In the genomic region with DNA sequence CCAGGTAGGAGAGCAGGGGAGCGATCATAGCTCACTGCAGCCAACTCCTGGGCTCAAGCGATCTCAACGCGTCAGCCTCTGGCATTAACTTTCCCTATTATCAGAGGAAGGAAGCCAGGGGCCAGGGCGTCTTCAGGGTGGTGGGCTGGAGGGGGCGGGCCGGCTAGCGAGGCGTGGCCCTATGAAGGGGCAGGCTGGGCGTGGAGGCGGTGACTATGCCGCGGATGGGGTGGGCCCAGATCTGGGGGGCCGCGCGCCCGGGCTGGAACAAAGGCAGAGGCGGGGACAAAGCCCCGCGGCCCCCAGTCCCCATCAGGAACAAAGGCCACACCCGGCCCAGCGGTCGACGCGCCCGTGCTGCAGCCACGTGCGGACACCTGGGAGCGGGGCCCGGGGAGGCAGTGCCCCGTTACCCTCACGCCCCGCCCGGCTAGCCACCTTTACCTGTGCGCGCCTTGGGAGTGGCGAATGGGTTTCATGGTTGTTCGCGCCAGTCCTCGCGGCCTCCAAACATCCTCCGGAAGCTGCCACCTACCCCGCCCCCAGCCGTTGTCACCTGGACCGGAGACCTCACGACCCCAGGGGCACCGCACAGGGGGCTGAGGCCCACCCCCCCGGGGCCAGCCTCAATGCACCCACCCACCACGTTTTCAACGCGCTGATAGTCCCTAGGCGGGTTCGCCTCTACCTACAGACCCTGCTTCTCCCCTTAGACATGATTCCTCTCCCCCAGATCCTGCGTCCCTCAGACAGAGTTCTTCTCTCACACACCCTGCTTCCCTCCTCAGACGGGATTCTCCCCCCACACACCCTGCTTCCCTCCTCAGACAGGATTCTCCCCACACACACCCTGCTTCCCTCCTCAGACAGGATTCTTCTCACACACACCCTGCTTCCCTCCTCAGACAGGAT, we compare ENCODE assay signal across 1 cellular context.
A peak's percentile ranks its signal among the peaks of the same experiment; 100 is the strongest.
TF ChIP-seq lines count a peak whose summit lies in the region.

No MANE protein-coding gene starts in this region.

TF ChIP-seq in WTC11, 78 proteins besides CTCF, POLR2A, EP300 and RAD21 (continued from another document and continues in another):
- TF ChIP-seq, protein P1, sequence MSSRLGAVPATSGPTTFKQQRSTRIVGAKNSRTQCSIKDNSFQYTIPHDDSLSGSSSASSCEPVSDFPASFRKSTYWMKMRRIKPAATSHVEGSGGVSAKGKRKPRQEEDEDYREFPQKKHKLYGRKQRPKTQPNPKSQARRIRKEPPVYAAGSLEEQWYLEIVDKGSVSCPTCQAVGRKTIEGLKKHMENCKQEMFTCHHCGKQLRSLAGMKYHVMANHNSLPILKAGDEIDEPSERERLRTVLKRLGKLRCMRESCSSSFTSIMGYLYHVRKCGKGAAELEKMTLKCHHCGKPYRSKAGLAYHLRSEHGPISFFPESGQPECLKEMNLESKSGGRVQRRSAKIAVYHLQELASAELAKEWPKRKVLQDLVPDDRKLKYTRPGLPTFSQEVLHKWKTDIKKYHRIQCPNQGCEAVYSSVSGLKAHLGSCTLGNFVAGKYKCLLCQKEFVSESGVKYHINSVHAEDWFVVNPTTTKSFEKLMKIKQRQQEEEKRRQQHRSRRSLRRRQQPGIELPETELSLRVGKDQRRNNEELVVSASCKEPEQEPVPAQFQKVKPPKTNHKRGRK (CRISPR knock-in tag; IDR thresholded peaks at IDR 0.05; ENCODE audit: borderline replicate concordance), result no peak
- TF ChIP-seq CREM (CRISPR knock-in tag; IDR thresholded peaks at IDR 0.05) (peak; percentile 44; the same call in 1 of the 2 replicates), ZNF138 (CRISPR knock-in tag; conservative IDR thresholded peaks at IDR 0.05) (no peak; the same call in 1 of the 2 replicates), ATF1 (CRISPR knock-in tag; IDR thresholded peaks at IDR 0.05) (no peak), ZNF232 (CRISPR knock-in tag; IDR thresholded peaks at IDR 0.05) (peak; percentile 89; the same call in 1 of the 2 replicates), NFE2L1 (CRISPR knock-in tag; IDR thresholded peaks at IDR 0.05) (peak; percentile 59; the same call in 1 of the 2 replicates), PRRX2 (CRISPR knock-in tag; IDR thresholded peaks at IDR 0.05) (no peak), RORB (CRISPR knock-in tag; IDR thresholded peaks at IDR 0.05) (no peak), ZBTB21 (CRISPR knock-in tag; IDR thresholded peaks at IDR 0.05; ENCODE audit: borderline replicate concordance) (peak; percentile 64; the same call in 1 of the 2 replicates), ZNF121 (CRISPR knock-in tag; IDR thresholded peaks at IDR 0.05) (no peak), ETV6 (CRISPR knock-in tag; IDR thresholded peaks at IDR 0.05) (peak; percentile 90), ZNF219 (CRISPR knock-in tag; IDR thresholded peaks at IDR 0.05; ENCODE audit: borderline replicate concordance) (no peak), NR2C2 (CRISPR knock-in tag; IDR thresholded peaks at IDR 0.05) (peak; percentile 66; the same call in 1 of the 2 replicates), CBFB (CRISPR knock-in tag; IDR thresholded peaks at IDR 0.05; ENCODE audit: low read depth) (0 out of 2 replicates have a peak, but pooled peaks have one; percentile 71), ZNF317 (CRISPR knock-in tag; IDR thresholded peaks at IDR 0.05; ENCODE audit: borderline replicate concordance, low read depth) (no peak), ELF4 (CRISPR knock-in tag; IDR thresholded peaks at IDR 0.05; ENCODE audit: low read depth) (no peak), GRHL2 (CRISPR knock-in tag; IDR thresholded peaks at IDR 0.05; ENCODE audit: insufficient replicate concordance, severe bottlenecking) (no peak)
- TF ChIP-seq, protein P2, sequence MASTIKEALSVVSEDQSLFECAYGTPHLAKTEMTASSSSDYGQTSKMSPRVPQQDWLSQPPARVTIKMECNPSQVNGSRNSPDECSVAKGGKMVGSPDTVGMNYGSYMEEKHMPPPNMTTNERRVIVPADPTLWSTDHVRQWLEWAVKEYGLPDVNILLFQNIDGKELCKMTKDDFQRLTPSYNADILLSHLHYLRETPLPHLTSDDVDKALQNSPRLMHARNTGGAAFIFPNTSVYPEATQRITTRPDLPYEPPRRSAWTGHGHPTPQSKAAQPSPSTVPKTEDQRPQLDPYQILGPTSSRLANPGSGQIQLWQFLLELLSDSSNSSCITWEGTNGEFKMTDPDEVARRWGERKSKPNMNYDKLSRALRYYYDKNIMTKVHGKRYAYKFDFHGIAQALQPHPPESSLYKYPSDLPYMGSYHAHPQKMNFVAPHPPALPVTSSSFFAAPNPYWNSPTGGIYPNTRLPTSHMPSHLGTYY (CRISPR knock-in tag; IDR thresholded peaks at IDR 0.05), result no peak
- TF ChIP-seq, protein P3, sequence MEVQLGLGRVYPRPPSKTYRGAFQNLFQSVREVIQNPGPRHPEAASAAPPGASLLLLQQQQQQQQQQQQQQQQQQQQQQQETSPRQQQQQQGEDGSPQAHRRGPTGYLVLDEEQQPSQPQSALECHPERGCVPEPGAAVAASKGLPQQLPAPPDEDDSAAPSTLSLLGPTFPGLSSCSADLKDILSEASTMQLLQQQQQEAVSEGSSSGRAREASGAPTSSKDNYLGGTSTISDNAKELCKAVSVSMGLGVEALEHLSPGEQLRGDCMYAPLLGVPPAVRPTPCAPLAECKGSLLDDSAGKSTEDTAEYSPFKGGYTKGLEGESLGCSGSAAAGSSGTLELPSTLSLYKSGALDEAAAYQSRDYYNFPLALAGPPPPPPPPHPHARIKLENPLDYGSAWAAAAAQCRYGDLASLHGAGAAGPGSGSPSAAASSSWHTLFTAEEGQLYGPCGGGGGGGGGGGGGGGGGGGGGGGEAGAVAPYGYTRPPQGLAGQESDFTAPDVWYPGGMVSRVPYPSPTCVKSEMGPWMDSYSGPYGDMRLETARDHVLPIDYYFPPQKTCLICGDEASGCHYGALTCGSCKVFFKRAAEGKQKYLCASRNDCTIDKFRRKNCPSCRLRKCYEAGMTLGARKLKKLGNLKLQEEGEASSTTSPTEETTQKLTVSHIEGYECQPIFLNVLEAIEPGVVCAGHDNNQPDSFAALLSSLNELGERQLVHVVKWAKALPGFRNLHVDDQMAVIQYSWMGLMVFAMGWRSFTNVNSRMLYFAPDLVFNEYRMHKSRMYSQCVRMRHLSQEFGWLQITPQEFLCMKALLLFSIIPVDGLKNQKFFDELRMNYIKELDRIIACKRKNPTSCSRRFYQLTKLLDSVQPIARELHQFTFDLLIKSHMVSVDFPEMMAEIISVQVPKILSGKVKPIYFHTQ (CRISPR knock-in tag; IDR thresholded peaks at IDR 0.05), result no peak
- TF ChIP-seq, protein P4, sequence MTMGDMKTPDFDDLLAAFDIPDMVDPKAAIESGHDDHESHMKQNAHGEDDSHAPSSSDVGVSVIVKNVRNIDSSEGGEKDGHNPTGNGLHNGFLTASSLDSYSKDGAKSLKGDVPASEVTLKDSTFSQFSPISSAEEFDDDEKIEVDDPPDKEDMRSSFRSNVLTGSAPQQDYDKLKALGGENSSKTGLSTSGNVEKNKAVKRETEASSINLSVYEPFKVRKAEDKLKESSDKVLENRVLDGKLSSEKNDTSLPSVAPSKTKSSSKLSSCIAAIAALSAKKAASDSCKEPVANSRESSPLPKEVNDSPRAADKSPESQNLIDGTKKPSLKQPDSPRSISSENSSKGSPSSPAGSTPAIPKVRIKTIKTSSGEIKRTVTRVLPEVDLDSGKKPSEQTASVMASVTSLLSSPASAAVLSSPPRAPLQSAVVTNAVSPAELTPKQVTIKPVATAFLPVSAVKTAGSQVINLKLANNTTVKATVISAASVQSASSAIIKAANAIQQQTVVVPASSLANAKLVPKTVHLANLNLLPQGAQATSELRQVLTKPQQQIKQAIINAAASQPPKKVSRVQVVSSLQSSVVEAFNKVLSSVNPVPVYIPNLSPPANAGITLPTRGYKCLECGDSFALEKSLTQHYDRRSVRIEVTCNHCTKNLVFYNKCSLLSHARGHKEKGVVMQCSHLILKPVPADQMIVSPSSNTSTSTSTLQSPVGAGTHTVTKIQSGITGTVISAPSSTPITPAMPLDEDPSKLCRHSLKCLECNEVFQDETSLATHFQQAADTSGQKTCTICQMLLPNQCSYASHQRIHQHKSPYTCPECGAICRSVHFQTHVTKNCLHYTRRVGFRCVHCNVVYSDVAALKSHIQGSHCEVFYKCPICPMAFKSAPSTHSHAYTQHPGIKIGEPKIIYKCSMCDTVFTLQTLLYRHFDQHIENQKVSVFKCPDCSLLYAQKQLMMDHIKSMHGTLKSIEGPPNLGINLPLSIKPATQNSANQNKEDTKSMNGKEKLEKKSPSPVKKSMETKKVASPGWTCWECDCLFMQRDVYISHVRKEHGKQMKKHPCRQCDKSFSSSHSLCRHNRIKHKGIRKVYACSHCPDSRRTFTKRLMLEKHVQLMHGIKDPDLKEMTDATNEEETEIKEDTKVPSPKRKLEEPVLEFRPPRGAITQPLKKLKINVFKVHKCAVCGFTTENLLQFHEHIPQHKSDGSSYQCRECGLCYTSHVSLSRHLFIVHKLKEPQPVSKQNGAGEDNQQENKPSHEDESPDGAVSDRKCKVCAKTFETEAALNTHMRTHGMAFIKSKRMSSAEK (CRISPR knock-in tag; IDR thresholded peaks at IDR 0.05; ENCODE audit: borderline replicate concordance), result no peak
- TF ChIP-seq, protein P5, sequence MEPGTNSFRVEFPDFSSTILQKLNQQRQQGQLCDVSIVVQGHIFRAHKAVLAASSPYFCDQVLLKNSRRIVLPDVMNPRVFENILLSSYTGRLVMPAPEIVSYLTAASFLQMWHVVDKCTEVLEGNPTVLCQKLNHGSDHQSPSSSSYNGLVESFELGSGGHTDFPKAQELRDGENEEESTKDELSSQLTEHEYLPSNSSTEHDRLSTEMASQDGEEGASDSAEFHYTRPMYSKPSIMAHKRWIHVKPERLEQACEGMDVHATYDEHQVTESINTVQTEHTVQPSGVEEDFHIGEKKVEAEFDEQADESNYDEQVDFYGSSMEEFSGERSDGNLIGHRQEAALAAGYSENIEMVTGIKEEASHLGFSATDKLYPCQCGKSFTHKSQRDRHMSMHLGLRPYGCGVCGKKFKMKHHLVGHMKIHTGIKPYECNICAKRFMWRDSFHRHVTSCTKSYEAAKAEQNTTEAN (CRISPR knock-in tag; IDR thresholded peaks at IDR 0.05), result 0 out of 2 replicates have a peak, but pooled peaks have one; percentile 43
- TF ChIP-seq, protein P6, sequence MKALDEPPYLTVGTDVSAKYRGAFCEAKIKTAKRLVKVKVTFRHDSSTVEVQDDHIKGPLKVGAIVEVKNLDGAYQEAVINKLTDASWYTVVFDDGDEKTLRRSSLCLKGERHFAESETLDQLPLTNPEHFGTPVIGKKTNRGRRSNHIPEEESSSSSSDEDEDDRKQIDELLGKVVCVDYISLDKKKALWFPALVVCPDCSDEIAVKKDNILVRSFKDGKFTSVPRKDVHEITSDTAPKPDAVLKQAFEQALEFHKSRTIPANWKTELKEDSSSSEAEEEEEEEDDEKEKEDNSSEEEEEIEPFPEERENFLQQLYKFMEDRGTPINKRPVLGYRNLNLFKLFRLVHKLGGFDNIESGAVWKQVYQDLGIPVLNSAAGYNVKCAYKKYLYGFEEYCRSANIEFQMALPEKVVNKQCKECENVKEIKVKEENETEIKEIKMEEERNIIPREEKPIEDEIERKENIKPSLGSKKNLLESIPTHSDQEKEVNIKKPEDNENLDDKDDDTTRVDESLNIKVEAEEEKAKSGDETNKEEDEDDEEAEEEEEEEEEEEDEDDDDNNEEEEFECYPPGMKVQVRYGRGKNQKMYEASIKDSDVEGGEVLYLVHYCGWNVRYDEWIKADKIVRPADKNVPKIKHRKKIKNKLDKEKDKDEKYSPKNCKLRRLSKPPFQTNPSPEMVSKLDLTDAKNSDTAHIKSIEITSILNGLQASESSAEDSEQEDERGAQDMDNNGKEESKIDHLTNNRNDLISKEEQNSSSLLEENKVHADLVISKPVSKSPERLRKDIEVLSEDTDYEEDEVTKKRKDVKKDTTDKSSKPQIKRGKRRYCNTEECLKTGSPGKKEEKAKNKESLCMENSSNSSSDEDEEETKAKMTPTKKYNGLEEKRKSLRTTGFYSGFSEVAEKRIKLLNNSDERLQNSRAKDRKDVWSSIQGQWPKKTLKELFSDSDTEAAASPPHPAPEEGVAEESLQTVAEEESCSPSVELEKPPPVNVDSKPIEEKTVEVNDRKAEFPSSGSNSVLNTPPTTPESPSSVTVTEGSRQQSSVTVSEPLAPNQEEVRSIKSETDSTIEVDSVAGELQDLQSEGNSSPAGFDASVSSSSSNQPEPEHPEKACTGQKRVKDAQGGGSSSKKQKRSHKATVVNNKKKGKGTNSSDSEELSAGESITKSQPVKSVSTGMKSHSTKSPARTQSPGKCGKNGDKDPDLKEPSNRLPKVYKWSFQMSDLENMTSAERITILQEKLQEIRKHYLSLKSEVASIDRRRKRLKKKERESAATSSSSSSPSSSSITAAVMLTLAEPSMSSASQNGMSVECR (CRISPR knock-in tag; IDR thresholded peaks at IDR 0.05; ENCODE audit: borderline replicate concordance), result peak; percentile 88
- TF ChIP-seq, protein P7, sequence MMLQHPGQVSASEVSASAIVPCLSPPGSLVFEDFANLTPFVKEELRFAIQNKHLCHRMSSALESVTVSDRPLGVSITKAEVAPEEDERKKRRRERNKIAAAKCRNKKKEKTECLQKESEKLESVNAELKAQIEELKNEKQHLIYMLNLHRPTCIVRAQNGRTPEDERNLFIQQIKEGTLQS (CRISPR knock-in tag; conservative IDR thresholded peaks at IDR 0.05), result peak; percentile 41; the same call in 1 of the 2 replicates
- TF ChIP-seq, protein P8, sequence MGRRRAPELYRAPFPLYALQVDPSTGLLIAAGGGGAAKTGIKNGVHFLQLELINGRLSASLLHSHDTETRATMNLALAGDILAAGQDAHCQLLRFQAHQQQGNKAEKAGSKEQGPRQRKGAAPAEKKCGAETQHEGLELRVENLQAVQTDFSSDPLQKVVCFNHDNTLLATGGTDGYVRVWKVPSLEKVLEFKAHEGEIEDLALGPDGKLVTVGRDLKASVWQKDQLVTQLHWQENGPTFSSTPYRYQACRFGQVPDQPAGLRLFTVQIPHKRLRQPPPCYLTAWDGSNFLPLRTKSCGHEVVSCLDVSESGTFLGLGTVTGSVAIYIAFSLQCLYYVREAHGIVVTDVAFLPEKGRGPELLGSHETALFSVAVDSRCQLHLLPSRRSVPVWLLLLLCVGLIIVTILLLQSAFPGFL (CRISPR knock-in tag; IDR thresholded peaks at IDR 0.05; ENCODE audit: borderline replicate concordance), result no peak
- TF ChIP-seq, protein P9, sequence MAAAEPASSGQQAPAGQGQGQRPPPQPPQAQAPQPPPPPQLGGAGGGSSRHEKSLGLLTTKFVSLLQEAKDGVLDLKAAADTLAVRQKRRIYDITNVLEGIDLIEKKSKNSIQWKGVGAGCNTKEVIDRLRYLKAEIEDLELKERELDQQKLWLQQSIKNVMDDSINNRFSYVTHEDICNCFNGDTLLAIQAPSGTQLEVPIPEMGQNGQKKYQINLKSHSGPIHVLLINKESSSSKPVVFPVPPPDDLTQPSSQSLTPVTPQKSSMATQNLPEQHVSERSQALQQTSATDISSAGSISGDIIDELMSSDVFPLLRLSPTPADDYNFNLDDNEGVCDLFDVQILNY (CRISPR knock-in tag; IDR thresholded peaks at IDR 0.05), result peak; percentile 85
- TF ChIP-seq, protein P10, sequence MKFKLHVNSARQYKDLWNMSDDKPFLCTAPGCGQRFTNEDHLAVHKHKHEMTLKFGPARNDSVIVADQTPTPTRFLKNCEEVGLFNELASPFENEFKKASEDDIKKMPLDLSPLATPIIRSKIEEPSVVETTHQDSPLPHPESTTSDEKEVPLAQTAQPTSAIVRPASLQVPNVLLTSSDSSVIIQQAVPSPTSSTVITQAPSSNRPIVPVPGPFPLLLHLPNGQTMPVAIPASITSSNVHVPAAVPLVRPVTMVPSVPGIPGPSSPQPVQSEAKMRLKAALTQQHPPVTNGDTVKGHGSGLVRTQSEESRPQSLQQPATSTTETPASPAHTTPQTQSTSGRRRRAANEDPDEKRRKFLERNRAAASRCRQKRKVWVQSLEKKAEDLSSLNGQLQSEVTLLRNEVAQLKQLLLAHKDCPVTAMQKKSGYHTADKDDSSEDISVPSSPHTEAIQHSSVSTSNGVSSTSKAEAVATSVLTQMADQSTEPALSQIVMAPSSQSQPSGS (CRISPR knock-in tag; IDR thresholded peaks at IDR 0.05; ENCODE audit: borderline replicate concordance, low read depth), result no peak; the same call in 1 of the 2 replicates
